ENCODE assay signal across 8 cellular contexts in the genomic region with DNA sequence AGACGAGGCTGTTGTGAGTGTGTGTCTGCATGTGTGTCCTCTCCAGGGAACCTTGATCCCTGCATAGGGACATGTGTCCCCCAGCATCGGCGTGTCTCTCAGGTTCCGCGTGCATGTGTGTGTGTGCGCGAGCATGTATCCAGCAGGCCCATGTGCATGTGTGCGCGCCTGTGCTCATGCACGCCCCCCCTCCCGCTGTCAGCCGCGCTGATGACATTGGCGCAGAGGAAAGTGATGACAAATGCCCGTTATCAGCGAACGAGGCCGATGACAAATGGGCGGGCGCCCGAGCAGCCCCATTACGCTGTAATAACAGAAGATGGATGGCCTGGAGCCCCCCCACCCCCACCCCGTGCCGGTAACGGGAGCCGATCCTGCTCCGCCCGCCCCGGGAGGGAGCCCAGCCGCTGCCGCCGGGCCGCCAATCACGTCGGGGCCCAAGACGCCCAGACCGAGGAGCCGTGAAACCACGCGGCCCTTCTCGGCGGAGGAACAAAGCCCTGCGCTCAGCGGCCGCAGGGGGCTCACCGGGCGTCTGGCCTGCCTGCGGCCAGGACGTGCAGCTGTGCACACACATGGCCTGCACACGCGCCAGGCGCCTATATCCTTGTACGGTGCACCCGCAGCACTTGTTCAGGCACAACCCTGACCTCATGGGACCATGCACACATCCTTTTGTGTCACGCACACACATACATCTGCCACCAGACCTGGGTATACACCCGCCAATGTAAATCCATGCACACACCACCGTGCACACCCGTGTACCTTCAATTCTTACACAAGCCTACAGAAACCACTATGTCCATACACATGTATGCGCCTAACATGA. TPM values are rescaled to one million over a fixed set of nuclear protein-coding genes. Genes with fewer than 3 reads are reported as not detected.
DNase-seq lines count a peak whose midpoint lies in the region; ATAC-seq, FAIRE-seq and TF ChIP-seq lines count a peak whose summit lies in the region.

No MANE protein-coding gene starts in this region.

- no peaks in the 10 kb centered on the region for H3K36me3 Mint-ChIP-seq in activated CD8-positive, alpha-beta T cell treated with anti-CD3 and anti-CD28 coated beads for 36 hours (ENCODE audit: low read depth)
- H3K36me3 Mint-ChIP-seq in activated CD8-positive, alpha-beta T cell treated with anti-CD3 and anti-CD28 coated beads, Interleukin-2, amount 10 ng/mL, durations not matched to agents 7 days and 5 days (ENCODE audit: low read depth), result no peaks in the 10 kb centered on the region
- peaks cover 3% of the 10 kb centered on the region in 2 donors for H3K36me3 Mint-ChIP-seq in stimulated activated naive B cell treated with anti-CD40 and anti-IgM and Interleukin-4, amounts not matched to agents 10 μg/mL and 1 μg/mL and 100 μg/mL, for 72 hours
- no peaks in the 10 kb centered on the region for H3K36me3 Mint-ChIP-seq in activated T-cell treated with anti-CD3 and anti-CD28 coated beads, Interleukin-2, amount 50 U/mL, for 4 hours (ENCODE audit: insufficient read depth)

- no peaks in the 10 kb centered on the region for H4K20me1 ChIP-seq in OCI-LY7 (ENCODE audit: insufficient read depth, low read length)

- H2AFZ ChIP-seq in OCI-LY7 (ENCODE audit: low read length), result no peak overlapping the region

- no peak overlapping the region for H3K4me2 ChIP-seq in OCI-LY7 (ENCODE audit: low read length)

- BruUV-seq in OCI-LY7 (replicated peaks; lab: Mats Ljungman, UMichigan), result no TSS peak

- H3K4me3 ChIP-seq in OCI-LY7 (ENCODE audit: low read depth, low read length, poor library complexity, severe bottlenecking), result no peak overlapping the region

- no peaks in the 10 kb centered on the region for H3K9me3 Mint-ChIP-seq in activated CD8-positive, alpha-beta T cell treated with anti-CD3 and anti-CD28 coated beads for 36 hours
- no peaks in the 10 kb centered on the region for H3K9me3 Mint-ChIP-seq in activated CD8-positive, alpha-beta T cell treated with anti-CD3 and anti-CD28 coated beads, Interleukin-2, amount 10 ng/mL, durations not matched to agents 7 days and 5 days (ENCODE audit: insufficient read depth)
- no peaks in the 10 kb centered on the region for H3K9me3 Mint-ChIP-seq in stimulated activated naive B cell treated with anti-CD40 and anti-IgM and Interleukin-4, amounts not matched to agents 10 μg/mL and 1 μg/mL and 100 μg/mL, for 72 hours
- H3K9me3 Mint-ChIP-seq in activated T-cell treated with anti-CD3 and anti-CD28 coated beads, Interleukin-2, amount 50 U/mL, for 4 hours, result no peaks in the 10 kb centered on the region

- DNase-seq in activated CD8-positive, alpha-beta T cell treated with anti-CD3 and anti-CD28 coated beads for 36 hours, result peak; percentile 35
- no peak for DNase-seq in activated CD8-positive, alpha-beta T cell treated with anti-CD3 and anti-CD28 coated beads, Interleukin-2, amount 10 ng/mL, durations not matched to agents 7 days and 5 days
- DNase-seq in OCI-LY7 (ENCODE audit: low spot score), result peak; percentile 14
- DNase-seq in left ventricle myocardium superior, result peak; percentile 46
- no peak for DNase-seq in stimulated activated naive B cell treated with anti-CD40 and anti-IgM and Interleukin-4, amounts not matched to agents 10 μg/mL and 1 μg/mL and 100 μg/mL, for 72 hours
- DNase-seq in A172 (ENCODE audit: low spot score), result no peak
- DNase-seq in activated T-cell treated with anti-CD3 and anti-CD28 coated beads, Interleukin-2, amount 50 U/mL, for 4 hours, result no peak
- DNase-seq in D721Med (ENCODE audit: insufficient read length, low spot score), result no peak

- FAIRE-seq in D721Med (lab: Jason Lieb, UNC), result no peak

- CTCF ChIA-PET in activated CD8-positive, alpha-beta T cell treated with anti-CD3 and anti-CD28 coated beads for 36 hours (lab: Charles Lee), result no interaction called here
- CTCF ChIA-PET in activated CD8-positive, alpha-beta T cell treated with anti-CD3 and anti-CD28 coated beads, Interleukin-2, amount 10 ng/mL, durations not matched to agents 7 days and 5 days (lab: Charles Lee), result no interaction called here
- CTCF ChIA-PET in OCI-LY7 (lab: Charles Lee; ENCODE audit: unreplicated experiment), result no interaction called here

- H3K27me3 Mint-ChIP-seq in activated CD8-positive, alpha-beta T cell treated with anti-CD3 and anti-CD28 coated beads for 36 hours, result peaks cover 55% of the 10 kb centered on the region
- H3K27me3 Mint-ChIP-seq in activated CD8-positive, alpha-beta T cell treated with anti-CD3 and anti-CD28 coated beads, Interleukin-2, amount 10 ng/mL, durations not matched to agents 7 days and 5 days (ENCODE audit: low read depth), result peaks cover 54% of the 10 kb centered on the region
- peaks cover 66 to 81% of the 10 kb centered on the region in 2 donors for H3K27me3 Mint-ChIP-seq in stimulated activated naive B cell treated with anti-CD40 and anti-IgM and Interleukin-4, amounts not matched to agents 10 μg/mL and 1 μg/mL and 100 μg/mL, for 72 hours
- peaks cover 61% of the 10 kb centered on the region for H3K27me3 Mint-ChIP-seq in activated T-cell treated with anti-CD3 and anti-CD28 coated beads, Interleukin-2, amount 50 U/mL, for 4 hours (ENCODE audit: low read depth)

- no peaks in the 10 kb centered on the region for H3K9me2 ChIP-seq in OCI-LY7 (ENCODE audit: insufficient read depth, low read length)

- intact Hi-C loops in activated CD8-positive, alpha-beta T cell treated with anti-CD3 and anti-CD28 coated beads for 36 hours (cut with micrococcal nuclease), result loop anchor here (5.0 kb wide), 1 partner anchor 274 kb away; no protein-coding TSS in a partner anchor
- intact Hi-C loops in OCI-LY7 (cut with micrococcal nuclease; ENCODE audit: unreplicated experiment), result no loop called here
- intact Hi-C loops in left ventricle myocardium superior (cut with micrococcal nuclease), result no loop called here

- H3K9me3 ChIP-seq in OCI-LY7 (ENCODE audit: low read length), result no peaks in the 10 kb centered on the region

- no peaks in the 10 kb centered on the region for H3K79me2 ChIP-seq in OCI-LY7 (ENCODE audit: insufficient read depth, low read depth, low read length)

- ATAC-seq in activated CD8-positive, alpha-beta T cell treated with anti-CD3 and anti-CD28 coated beads for 36 hours, result peak; percentile 2
- ATAC-seq in activated CD8-positive, alpha-beta T cell treated with anti-CD3 and anti-CD28 coated beads, Interleukin-2, amount 10 ng/mL, durations not matched to agents 7 days and 5 days, result no peak
- no peak for ATAC-seq in left ventricle myocardium superior
- ATAC-seq in stimulated activated naive B cell treated with anti-CD40 and anti-IgM and Interleukin-4, amounts not matched to agents 10 μg/mL and 1 μg/mL and 100 μg/mL, for 72 hours (replicated peaks), result peak; percentile 26 to 41
- ATAC-seq in activated T-cell treated with anti-CD3 and anti-CD28 coated beads, Interleukin-2, amount 50 U/mL, for 4 hours, result no peak

- peaks cover 16% of the 10 kb centered on the region for H3K4me1 Mint-ChIP-seq in activated CD8-positive, alpha-beta T cell treated with anti-CD3 and anti-CD28 coated beads for 36 hours (ENCODE audit: low read depth)
- H3K4me1 Mint-ChIP-seq in activated CD8-positive, alpha-beta T cell treated with anti-CD3 and anti-CD28 coated beads, Interleukin-2, amount 10 ng/mL, durations not matched to agents 7 days and 5 days (ENCODE audit: low read depth), result peaks cover 20% of the 10 kb centered on the region
- peaks cover 21 to 34% of the 10 kb centered on the region in 2 donors for H3K4me1 Mint-ChIP-seq in stimulated activated naive B cell treated with anti-CD40 and anti-IgM and Interleukin-4, amounts not matched to agents 10 μg/mL and 1 μg/mL and 100 μg/mL, for 72 hours
- H3K4me1 Mint-ChIP-seq in activated T-cell treated with anti-CD3 and anti-CD28 coated beads, Interleukin-2, amount 50 U/mL, for 4 hours (ENCODE audit: low read depth), result peaks cover 9% of the 10 kb centered on the region

- no peak for TF ChIP-seq CTCF in activated CD8-positive, alpha-beta T cell treated with anti-CD3 and anti-CD28 coated beads for 36 hours (IDR thresholded peaks at IDR 0.05)
- TF ChIP-seq CTCF in OCI-LY7 (conservative IDR thresholded peaks at IDR 0.05; ENCODE audit: low read length) (no peak), D721Med (IDR thresholded peaks at IDR 0.05; ENCODE audit: insufficient read depth, missing control alignments) (no peak)

- H3K27ac ChIP-seq in OCI-LY7 (ENCODE audit: low read depth, low read length, poor library complexity, severe bottlenecking), result no peak overlapping the region

- no peaks in the 10 kb centered on the region for H3K36me3 ChIP-seq in OCI-LY7 (ENCODE audit: insufficient read depth, low read length)

- peaks cover 12% of the 10 kb centered on the region for H3K4me1 ChIP-seq in OCI-LY7 (ENCODE audit: insufficient read depth, low read length, poor library complexity, severe bottlenecking)

- no peak overlapping the region for H3K27ac Mint-ChIP-seq in activated CD8-positive, alpha-beta T cell treated with anti-CD3 and anti-CD28 coated beads for 36 hours
- no peak overlapping the region for H3K27ac Mint-ChIP-seq in activated CD8-positive, alpha-beta T cell treated with anti-CD3 and anti-CD28 coated beads, Interleukin-2, amount 10 ng/mL, durations not matched to agents 7 days and 5 days
- H3K27ac Mint-ChIP-seq in stimulated activated naive B cell treated with anti-CD40 and anti-IgM and Interleukin-4, amounts not matched to agents 10 μg/mL and 1 μg/mL and 100 μg/mL, for 72 hours, result no peak overlapping the region

- H3K4me3 Mint-ChIP-seq in activated CD8-positive, alpha-beta T cell treated with anti-CD3 and anti-CD28 coated beads for 36 hours, result no peak overlapping the region
- H3K4me3 Mint-ChIP-seq in activated CD8-positive, alpha-beta T cell treated with anti-CD3 and anti-CD28 coated beads, Interleukin-2, amount 10 ng/mL, durations not matched to agents 7 days and 5 days, result no peak overlapping the region
- H3K4me3 Mint-ChIP-seq in stimulated activated naive B cell treated with anti-CD40 and anti-IgM and Interleukin-4, amounts not matched to agents 10 μg/mL and 1 μg/mL and 100 μg/mL, for 72 hours, result peak overlapping the region in 1 of 2 donors; percentile 46
- no peak overlapping the region for H3K4me3 Mint-ChIP-seq in activated T-cell treated with anti-CD3 and anti-CD28 coated beads, Interleukin-2, amount 50 U/mL, for 4 hours

- POLR2A ChIA-PET in activated CD8-positive, alpha-beta T cell treated with anti-CD3 and anti-CD28 coated beads for 36 hours (lab: Charles Lee), result interaction anchor here (1.9 kb wide), 1 partner anchor 9 kb away, joined by 4 read pairs; no protein-coding TSS in a partner anchor
- POLR2A ChIA-PET in activated CD8-positive, alpha-beta T cell treated with anti-CD3 and anti-CD28 coated beads, Interleukin-2, amount 10 ng/mL, durations not matched to agents 7 days and 5 days (lab: Charles Lee), result no interaction called here
- POLR2A ChIA-PET in OCI-LY7 (lab: Charles Lee), result no interaction called here

RNA-seq across cellular contexts. Expression of a gene that starts 21.5 kb away (rescaled TPM):
- total RNA-seq in activated CD8-positive, alpha-beta T cell treated with anti-CD3 and anti-CD28 coated beads for 36 hours, result 10 to 100 TPM; 32.2 to 33.8 TPM
- total RNA-seq in activated CD8-positive, alpha-beta T cell treated with anti-CD3 and anti-CD28 coated beads, Interleukin-2, amount 10 ng/mL, durations not matched to agents 7 days and 5 days, result 10 to 100 TPM; 25.3 to 28.5 TPM
- 14.3 and 22.0 TPM in 2 replicates for total RNA-seq in OCI-LY7 (2014; rRNA removed; shearing (Covaris generic))
- total RNA-seq in OCI-LY7 (2022) (34.0 and 35.6 TPM in 2 replicates), left ventricle myocardium superior (20.1 TPM)
- total RNA-seq in A172 (2014; rRNA removed; shearing (Covaris generic)), result 11.6 and 18.4 TPM in 2 replicates
- 10 to 100 TPM; 23.3 to 25.3 (median 24.4) TPM for total RNA-seq in activated T-cell treated with anti-CD3 and anti-CD28 coated beads, Interleukin-2, amount 50 U/mL, for 4 hours

RNA-seq across cellular contexts. Expression of a gene that starts 21.6 kb away (rescaled TPM):
- total RNA-seq in activated CD8-positive, alpha-beta T cell treated with anti-CD3 and anti-CD28 coated beads for 36 hours, result 10 to 100 TPM; 19.0 TPM
- 1 to 10 TPM; 5.1 to 6.2 TPM for total RNA-seq in activated CD8-positive, alpha-beta T cell treated with anti-CD3 and anti-CD28 coated beads, Interleukin-2, amount 10 ng/mL, durations not matched to agents 7 days and 5 days
- total RNA-seq in OCI-LY7 (2014; rRNA removed; shearing (Covaris generic)), result 9.1 and 13.9 TPM in 2 replicates
- total RNA-seq in OCI-LY7 (2022) (6.3 and 10.3 TPM in 2 replicates), left ventricle myocardium superior (21.9 TPM)
- 83.0 and 92.8 TPM in 2 replicates for total RNA-seq in A172 (2014; rRNA removed; shearing (Covaris generic))
- 10 to 100 TPM in 1 of 3 donors, 1 to 10 TPM in 2; 8.5 to 12.2 (median 9.7) TPM for total RNA-seq in activated T-cell treated with anti-CD3 and anti-CD28 coated beads, Interleukin-2, amount 50 U/mL, for 4 hours

Comparison
In these comparisons a context has a peak if more than half of its experiments do, and no peak if none do; other contexts are left out.
1. ATAC-seq: peak in activated CD8-positive, alpha-beta T cell treated with anti-CD3 and anti-CD28 coated beads for 36 hours (single experiment) and stimulated activated naive B cell treated with anti-CD40 and anti-IgM and Interleukin-4, amounts not matched to agents 10 μg/mL and 1 μg/mL and 100 μg/mL, for 72 hours (2 of 2); none in activated CD8-positive, alpha-beta T cell treated with anti-CD3 and anti-CD28 coated beads, Interleukin-2, amount 10 ng/mL, durations not matched to agents 7 days and 5 days (single experiment), left ventricle myocardium superior (single experiment) and activated T-cell treated with anti-CD3 and anti-CD28 coated beads, Interleukin-2, amount 50 U/mL, for 4 hours (0 of 2).
2. DNase-seq: peak in activated CD8-positive, alpha-beta T cell treated with anti-CD3 and anti-CD28 coated beads for 36 hours (single experiment), OCI-LY7 (single experiment) and left ventricle myocardium superior (single experiment); none in activated CD8-positive, alpha-beta T cell treated with anti-CD3 and anti-CD28 coated beads, Interleukin-2, amount 10 ng/mL, durations not matched to agents 7 days and 5 days (single experiment), stimulated activated naive B cell treated with anti-CD40 and anti-IgM and Interleukin-4, amounts not matched to agents 10 μg/mL and 1 μg/mL and 100 μg/mL, for 72 hours (single experiment), A172 (single experiment), activated T-cell treated with anti-CD3 and anti-CD28 coated beads, Interleukin-2, amount 50 U/mL, for 4 hours (single experiment) and D721Med (single experiment).